ENCODE assay signal across 8 cellular contexts in the genomic region with DNA sequence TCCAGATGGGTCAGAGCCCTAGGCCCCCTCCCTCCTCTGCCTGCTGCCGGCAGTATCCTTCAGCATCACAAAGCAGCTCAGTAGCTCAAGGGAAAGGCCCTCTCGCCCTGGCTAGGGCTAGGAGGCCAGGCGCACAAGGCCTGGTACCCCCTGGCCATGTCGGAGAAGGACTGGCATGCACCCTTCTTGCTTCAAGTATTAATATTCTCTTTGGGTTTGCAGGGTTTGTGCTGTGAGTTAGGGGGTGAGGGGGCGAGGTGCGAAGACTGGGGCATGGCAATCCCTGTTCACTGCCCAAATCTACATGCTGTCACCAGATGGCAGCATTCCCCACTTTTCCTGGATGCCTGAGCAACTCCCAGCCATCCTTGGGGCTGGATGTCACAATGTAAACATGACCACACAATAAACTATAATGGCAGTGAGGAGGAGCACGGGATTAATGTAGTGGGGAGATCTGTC.
DNase-seq lines count a peak whose midpoint lies in the region; ATAC-seq and TF ChIP-seq lines count a peak whose summit lies in the region.

No MANE protein-coding gene starts in this region.

- DNase-seq in activated CD4-positive, alpha-beta memory T cell treated with anti-CD3 and anti-CD28 coated beads for 36 hours, result peak; percentile 45
- no peak for DNase-seq in activated CD4-positive, alpha-beta memory T cell treated with anti-CD3 and anti-CD28 coated beads, Interleukin-2, amount 10 ng/mL, durations not matched to agents 7 days and 5 days
- peak; percentile 74 for DNase-seq in NB4 (ENCODE audit: low read depth)
- DNase-seq in WERI-Rb-1, result peak; percentile 74
- peak; percentile 81 for DNase-seq in globus pallidus (ENCODE audit: low spot score)
- peak; percentile 35 for DNase-seq in progenitor cell of endocrine pancreas (ENCODE audit: low spot score, unreplicated experiment)

- no peaks in the 10 kb centered on the region for H3K36me3 Mint-ChIP-seq in activated CD4-positive, alpha-beta memory T cell treated with anti-CD3 and anti-CD28 coated beads for 36 hours
- H3K36me3 Mint-ChIP-seq in activated CD4-positive, alpha-beta memory T cell treated with anti-CD3 and anti-CD28 coated beads, Interleukin-2, amount 10 ng/mL, durations not matched to agents 7 days and 5 days (ENCODE audit: low read depth), result peaks cover 10% of the 10 kb centered on the region
- peaks cover 10% of the 10 kb centered on the region for H3K36me3 Mint-ChIP-seq in progenitor cell of endocrine pancreas (ENCODE audit: insufficient read depth)

- CTCF ChIA-PET in activated CD4-positive, alpha-beta memory T cell treated with anti-CD3 and anti-CD28 coated beads for 36 hours (lab: Charles Lee), result interaction anchor here (0.6 to 5.5 kb wide), 6 partner anchors 13 to 98 kb away, joined by 3 to 43 read pairs (median 3); no protein-coding TSS in a partner anchor
- CTCF ChIA-PET in activated CD4-positive, alpha-beta memory T cell treated with anti-CD3 and anti-CD28 coated beads, Interleukin-2, amount 10 ng/mL, durations not matched to agents 7 days and 5 days (lab: Charles Lee), result interaction anchor here (1.3 to 2.9 kb wide), 2 partner anchors 16 to 88 kb away, joined by 3 to 19 read pairs; no protein-coding TSS in a partner anchor

- no peaks in the 10 kb centered on the region; the same call in 1 of the 2 replicates for H3K36me3 ChIP-seq in WERI-Rb-1

- ATAC-seq in GM19452 (IDR thresholded peaks at IDR 0.05; ENCODE audit: unreplicated experiment), result no peak
- no peak for ATAC-seq in HG02970 (IDR thresholded peaks at IDR 0.05; ENCODE audit: low FRiP score, unreplicated experiment)

- TF ChIP-seq CTCF in NB4 (IDR thresholded peaks at IDR 0.05; ENCODE audit: low read depth, low read length) (peak; percentile 67), WERI-Rb-1 (IDR thresholded peaks at IDR 0.05; ENCODE audit: low read depth, low read length) (peak; percentile 86), progenitor cell of endocrine pancreas (IDR thresholded peaks at IDR 0.05; ENCODE audit: unreplicated experiment) (peak; percentile 71)

- intact Hi-C loops in activated CD4-positive, alpha-beta memory T cell treated with anti-CD3 and anti-CD28 coated beads for 36 hours (cut with micrococcal nuclease), result no loop called here

- H3K4me3 ChIP-seq in NB4 (ENCODE audit: low read depth, low read length) (no peak overlapping the region), WERI-Rb-1 (ENCODE audit: low read depth, low read length) (no peak overlapping the region)

- no peaks in the 10 kb centered on the region for H3K27me3 Mint-ChIP-seq in activated CD4-positive, alpha-beta memory T cell treated with anti-CD3 and anti-CD28 coated beads for 36 hours
- H3K27me3 Mint-ChIP-seq in activated CD4-positive, alpha-beta memory T cell treated with anti-CD3 and anti-CD28 coated beads, Interleukin-2, amount 10 ng/mL, durations not matched to agents 7 days and 5 days, result no peaks in the 10 kb centered on the region
- H3K27me3 Mint-ChIP-seq in progenitor cell of endocrine pancreas, result no peaks in the 10 kb centered on the region

- H3K9me3 Mint-ChIP-seq in activated CD4-positive, alpha-beta memory T cell treated with anti-CD3 and anti-CD28 coated beads for 36 hours, result no peaks in the 10 kb centered on the region
- no peaks in the 10 kb centered on the region for H3K9me3 Mint-ChIP-seq in activated CD4-positive, alpha-beta memory T cell treated with anti-CD3 and anti-CD28 coated beads, Interleukin-2, amount 10 ng/mL, durations not matched to agents 7 days and 5 days
- H3K9me3 Mint-ChIP-seq in progenitor cell of endocrine pancreas (ENCODE audit: low read depth), result no peaks in the 10 kb centered on the region

- H3K27ac ChIP-seq in WERI-Rb-1, result no peak overlapping the region

- POLR2A ChIA-PET in activated CD4-positive, alpha-beta memory T cell treated with anti-CD3 and anti-CD28 coated beads for 36 hours (lab: Charles Lee), result no interaction called here
- POLR2A ChIA-PET in activated CD4-positive, alpha-beta memory T cell treated with anti-CD3 and anti-CD28 coated beads, Interleukin-2, amount 10 ng/mL, durations not matched to agents 7 days and 5 days (lab: Charles Lee), result no interaction called here

- H3K27ac Mint-ChIP-seq in activated CD4-positive, alpha-beta memory T cell treated with anti-CD3 and anti-CD28 coated beads for 36 hours, result no peak overlapping the region
- H3K27ac Mint-ChIP-seq in activated CD4-positive, alpha-beta memory T cell treated with anti-CD3 and anti-CD28 coated beads, Interleukin-2, amount 10 ng/mL, durations not matched to agents 7 days and 5 days, result no peak overlapping the region
- peak overlapping the region; percentile 6 for H3K27ac Mint-ChIP-seq in progenitor cell of endocrine pancreas

- TF ChIP-seq POLR2A in NB4 (IDR thresholded peaks at IDR 0.05; ENCODE audit: extremely low read depth, insufficient read length), result no peak

- no peak overlapping the region for H3K4me3 Mint-ChIP-seq in activated CD4-positive, alpha-beta memory T cell treated with anti-CD3 and anti-CD28 coated beads for 36 hours
- H3K4me3 Mint-ChIP-seq in activated CD4-positive, alpha-beta memory T cell treated with anti-CD3 and anti-CD28 coated beads, Interleukin-2, amount 10 ng/mL, durations not matched to agents 7 days and 5 days, result no peak overlapping the region
- no peak overlapping the region for H3K4me3 Mint-ChIP-seq in progenitor cell of endocrine pancreas (ENCODE audit: low read depth)

- H3K4me1 Mint-ChIP-seq in activated CD4-positive, alpha-beta memory T cell treated with anti-CD3 and anti-CD28 coated beads for 36 hours (ENCODE audit: low read depth), result no peaks in the 10 kb centered on the region
- H3K4me1 Mint-ChIP-seq in activated CD4-positive, alpha-beta memory T cell treated with anti-CD3 and anti-CD28 coated beads, Interleukin-2, amount 10 ng/mL, durations not matched to agents 7 days and 5 days, result no peaks in the 10 kb centered on the region
- peaks cover 2% of the 10 kb centered on the region for H3K4me1 Mint-ChIP-seq in progenitor cell of endocrine pancreas (ENCODE audit: low read depth)

- H3K27me3 ChIP-seq in WERI-Rb-1 (ENCODE audit: insufficient read depth, low read depth, severe bottlenecking), result no peaks in the 10 kb centered on the region

- H3K9me3 ChIP-seq in WERI-Rb-1 (ENCODE audit: severe bottlenecking), result no peaks in the 10 kb centered on the region
